ENCODE assay signal across 22 cellular contexts in the genomic region with DNA sequence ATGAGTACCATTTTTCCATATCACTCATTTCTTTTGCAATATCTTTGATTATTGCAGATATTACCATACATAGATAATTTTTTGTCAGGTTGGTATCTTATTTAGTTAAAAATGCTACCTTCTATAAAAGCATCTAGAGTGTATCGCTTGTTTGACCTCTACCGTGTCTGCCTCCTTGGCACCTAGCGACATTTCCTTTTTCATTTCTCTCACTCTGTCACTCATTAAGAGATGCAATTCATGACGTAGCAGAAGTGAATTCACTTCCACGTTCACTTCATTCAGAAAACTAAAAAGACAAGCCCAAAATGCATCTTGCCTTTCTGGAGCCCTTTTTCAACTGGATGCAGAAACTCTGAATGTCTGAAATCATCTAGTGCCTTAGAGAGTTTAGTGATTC.
"Had no signal": no experiment of that assay in that cellular context is flagged by ENCODE, and none has a peak within 500 bp of the region (broad histone marks: within the 10 kb centered on the region; RNA-seq: fewer than 3 reads in every experiment).

No MANE protein-coding gene starts in this region.

- ATAC-seq: activated CD4-positive, CD25-positive, alpha-beta regulatory T cell treated with anti-CD3 and anti-CD28 coated beads, Interleukin-2, amount 50 U/mL, for 24 hours; activated CD8-positive, alpha-beta T cell treated with anti-CD3 and anti-CD28 coated beads, Interleukin-2, amount 10 ng/mL, durations not matched to agents 7 days and 5 days; activated T-helper 17 cell treated with anti-CD3 and anti-CD28 coated beads, Interleukin-2, amount 50 U/mL, for 72 hours; gastroesophageal sphincter; heart left ventricle; left colon; natural killer cell treated with Interleukin-12 subunit alpha and Interleukin-12 subunit beta and Interleukin-15 and Interleukin-18, amount 100 ng/mL, for 72 hours; sciatic nerve; stimulated activated memory B cell treated with anti-CD40 and anti-IgM and Interleukin-4, amounts not matched to agents 10 μg/mL and 1 μg/mL and 100 μg/mL, for 72 hours; T-helper 17 cell had no signal

- H3K4me1 ChIP-seq: gastroesophageal sphincter, heart left ventricle, vagina had no signal

- H3K27me3 Mint-ChIP-seq: activated naive CD8-positive, alpha-beta T cell; activated T-helper 17 cell treated with anti-CD3 and anti-CD28 coated beads, Interleukin-2, amount 50 U/mL, for 72 hours; stimulated activated memory B cell treated with anti-CD40 and anti-IgM and Interleukin-4, amounts not matched to agents 10 μg/mL and 1 μg/mL and 100 μg/mL, for 72 hours; T-helper 17 cell; type B pancreatic cell had no signal

- H3K9me3 Mint-ChIP-seq: activated T-helper 17 cell treated with anti-CD3 and anti-CD28 coated beads, Interleukin-2, amount 50 U/mL, for 72 hours; natural killer cell treated with Interleukin-12 subunit alpha and Interleukin-12 subunit beta and Interleukin-15 and Interleukin-18, amount 100 ng/mL, for 72 hours had no signal

- H3K36me3 ChIP-seq: gastroesophageal sphincter, heart left ventricle, thoracic aorta, vagina had no signal

- H3K9me3 ChIP-seq: thoracic aorta, vagina had no signal

- DNase-seq: activated CD4-positive, alpha-beta T cell treated with anti-CD3 and anti-CD28 coated beads, Interleukin-2, amount 50 U/mL, for 1 hour; activated CD8-positive, alpha-beta T cell treated with anti-CD3 and anti-CD28 coated beads, Interleukin-2, amount 10 ng/mL, durations not matched to agents 7 days and 5 days; heart left ventricle; left colon; nucleus accumbens; small intestine; stimulated activated CD4-positive, alpha-beta T cell treated with anti-CD3 and anti-CD28 coated beads, Interleukin-15, amount 100 ng/mL, for 24 hours; T-helper 17 cell had no signal

- FAIRE-seq: keratinocyte, small intestine had no signal

- H3K36me3 Mint-ChIP-seq: natural killer cell treated with Interleukin-12 subunit alpha and Interleukin-12 subunit beta and Interleukin-15 and Interleukin-18, amount 100 ng/mL, for 72 hours had no signal

- H3K27me3 ChIP-seq: gastroesophageal sphincter, vagina had no signal

- H3K27ac ChIP-seq: epithelial cell of prostate, gastroesophageal sphincter, heart left ventricle, thoracic aorta, vagina, VCaP had no signal

- H3K4me1 Mint-ChIP-seq: activated T-helper 17 cell treated with anti-CD3 and anti-CD28 coated beads, Interleukin-2, amount 50 U/mL, for 72 hours; memory B cell; stimulated activated memory B cell treated with anti-CD40 and anti-IgM and Interleukin-4, amounts not matched to agents 10 μg/mL and 1 μg/mL and 100 μg/mL, for 72 hours had no signal

- H3K27ac Mint-ChIP-seq: activated CD8-positive, alpha-beta T cell treated with anti-CD3 and anti-CD28 coated beads, Interleukin-2, amount 10 ng/mL, durations not matched to agents 7 days and 5 days; activated T-helper 17 cell treated with anti-CD3 and anti-CD28 coated beads, Interleukin-2, amount 50 U/mL, for 72 hours; memory B cell; natural killer cell treated with Interleukin-12 subunit alpha and Interleukin-12 subunit beta and Interleukin-15 and Interleukin-18, amount 100 ng/mL, for 72 hours; stimulated activated memory B cell treated with anti-CD40 and anti-IgM and Interleukin-4, amounts not matched to agents 10 μg/mL and 1 μg/mL and 100 μg/mL, for 72 hours; T-helper 17 cell had no signal

- H3K4me3 Mint-ChIP-seq: activated CD8-positive, alpha-beta T cell treated with anti-CD3 and anti-CD28 coated beads, Interleukin-2, amount 10 ng/mL, durations not matched to agents 7 days and 5 days; activated naive CD8-positive, alpha-beta T cell; activated T-helper 17 cell treated with anti-CD3 and anti-CD28 coated beads, Interleukin-2, amount 50 U/mL, for 72 hours; memory B cell; natural killer cell treated with Interleukin-12 subunit alpha and Interleukin-12 subunit beta and Interleukin-15 and Interleukin-18, amount 100 ng/mL, for 72 hours; stimulated activated memory B cell treated with anti-CD40 and anti-IgM and Interleukin-4, amounts not matched to agents 10 μg/mL and 1 μg/mL and 100 μg/mL, for 72 hours; type B pancreatic cell had no signal

- H3K4me3 ChIP-seq: gastroesophageal sphincter, heart left ventricle, thoracic aorta, vagina had no signal
